In the genomic region with DNA sequence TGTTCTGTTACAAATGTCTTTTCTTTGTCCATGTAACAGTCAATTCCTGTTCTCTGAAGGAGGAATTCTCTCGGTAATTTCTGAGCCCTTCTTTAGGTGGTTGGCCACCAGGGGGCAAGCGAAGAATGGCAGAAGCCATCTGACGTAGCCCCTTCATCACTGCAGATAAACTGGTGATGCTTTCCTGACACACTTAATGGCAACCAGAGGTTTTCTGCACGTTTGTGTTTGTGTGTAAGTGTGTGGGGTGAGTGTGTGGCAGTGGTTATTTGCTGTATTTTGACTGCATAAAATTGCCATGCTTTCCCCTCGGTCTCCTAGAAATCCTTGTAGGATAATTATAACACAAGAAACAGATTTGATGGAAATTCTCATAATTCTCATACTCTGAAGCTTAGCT, we compare ENCODE assay signal across 8 cellular contexts.
DNase-seq lines count a peak whose midpoint lies in the region; ATAC-seq, FAIRE-seq and TF ChIP-seq lines count a peak whose summit lies in the region.

No MANE protein-coding gene starts in this region.

- TF ChIP-seq POLR2A in testis (IDR thresholded peaks at IDR 0.05), result no peak

- H4K20me1 ChIP-seq in PC-3 (ENCODE audit: low read length), result no peaks in the 10 kb centered on the region

- H3K4ac ChIP-seq in neuronal stem cell (ENCODE audit: low read length), result no peak overlapping the region

- no peak overlapping the region for H2BK120ac ChIP-seq in neuronal stem cell (ENCODE audit: low read depth, low read length)

- FAIRE-seq in GM18507 (lab: Jason Lieb, UNC), result peak; percentile 82

- H3K27me3 ChIP-seq in PC-3 (ENCODE audit: low read length) (peaks cover 9% of the 10 kb centered on the region), neuronal stem cell (ENCODE audit: control insufficient read depth in 3 of 3, insufficient read depth in 3 of 3, low read depth in 1 of 3, low read length in 3 of 3) (no peaks in the 10 kb centered on the region), testis (no peaks in the 10 kb centered on the region)

- no peak overlapping the region for H3K27ac ChIP-seq in PC-3 (ENCODE audit: low read length)
- H3K27ac ChIP-seq in neuronal stem cell (replicated peaks; ENCODE audit: low read length), result no peak overlapping the region
- H3K27ac ChIP-seq in testis, result no peak overlapping the region

- no peak overlapping the region for H3K4me3 ChIP-seq in PC-3 (ENCODE audit: low read length)
- no peak overlapping the region for H3K4me3 ChIP-seq in fibroblast of pulmonary artery (replicated peaks; ENCODE audit: low read depth, low read length)
- no peak overlapping the region for H3K4me3 ChIP-seq in neuronal stem cell (ENCODE audit: low read length in 2 of 2)
- H3K4me3 ChIP-seq in testis, result no peak overlapping the region

- H3K9me3 ChIP-seq in PC-3 (ENCODE audit: low read length) (no peaks in the 10 kb centered on the region), neuronal stem cell (replicated peaks in 1 of 2; ENCODE audit: control insufficient read depth in 2 of 2, insufficient read depth in 1 of 2, low read depth in 1 of 2, low read length in 2 of 2) (no peaks in the 10 kb centered on the region), testis (no peaks in the 10 kb centered on the region)

- TF ChIP-seq CTCF in PC-3 (conservative IDR thresholded peaks at IDR 0.05; ENCODE audit: low read depth, low read length), result peak; percentile 82
- TF ChIP-seq CTCF in fibroblast of pulmonary artery (IDR thresholded peaks at IDR 0.05; ENCODE audit: low read length, missing control alignments), result peak; percentile 88
- peak; percentile 86 to 91 (median 87) for TF ChIP-seq CTCF in testis (IDR thresholded peaks at IDR 0.05)

- H3K18ac ChIP-seq in neuronal stem cell (ENCODE audit: low read length), result no peak overlapping the region

- no TSS peak for BruUV-seq in PC-3 (replicated peaks; lab: Mats Ljungman, UMichigan)

- H2BK5ac ChIP-seq in neuronal stem cell (ENCODE audit: low read length), result no peak overlapping the region

- peak; percentile 77 for ATAC-seq in PC-3

- CTCF ChIA-PET in PC-3 (lab: Charles Lee), result no interaction called here

- no peak overlapping the region for H3K14ac ChIP-seq in neuronal stem cell (ENCODE audit: low read length)

- no peak overlapping the region for H2AK5ac ChIP-seq in neuronal stem cell (ENCODE audit: low read depth, low read length)

- DNase-seq in AG08395 (ENCODE audit: low spot score), result peak; percentile 74
- DNase-seq in GM18507 (ENCODE audit: extremely low spot score, insufficient read length, low read depth), result peak; percentile 39
- peak; percentile 52 for DNase-seq in HPDE6-E6E7 (ENCODE audit: extremely low spot score)
- DNase-seq in PC-3, result peak; percentile 82
- peak; percentile 73 to 77 for DNase-seq in activated T-cell treated with anti-CD3 and anti-CD28 coated beads, Interleukin-2, amount 50 U/mL, for 48 hours
- DNase-seq in fibroblast of pulmonary artery (ENCODE audit: low read depth), result peak; percentile 86
- peak; percentile 77 for DNase-seq in neuronal stem cell (ENCODE audit: low spot score)
- DNase-seq in testis, result peak; percentile 91

- H3K36me3 ChIP-seq in PC-3 (ENCODE audit: low read depth, low read length) (no peaks in the 10 kb centered on the region), neuronal stem cell (replicated peaks in 1 of 2; ENCODE audit: control insufficient read depth in 2 of 2, insufficient read depth in 2 of 2, low read length in 2 of 2) (no peaks in the 10 kb centered on the region), testis (ENCODE audit: low read depth, missing control alignments) (no peaks in the 10 kb centered on the region)

- POLR2A ChIA-PET in PC-3 (lab: Charles Lee; ENCODE audit: unreplicated experiment), result no interaction called here

- H3K79me2 ChIP-seq in PC-3 (ENCODE audit: low read length), result no peaks in the 10 kb centered on the region

- H2AFZ ChIP-seq in PC-3 (ENCODE audit: low read length) (no peak overlapping the region), neuronal stem cell (ENCODE audit: low read length) (peak overlapping the region; percentile 48)

- intact Hi-C loops in PC-3 (cut with micrococcal nuclease) (loop anchor here (1.0 kb wide), 3 partner anchors 260 to 411 kb away; no protein-coding TSS in a partner anchor), testis (cut with DNase I; ENCODE audit: low total_unique reads) (no loop called here)

- H3K4me1 ChIP-seq in PC-3 (ENCODE audit: insufficient read depth, low read length) (no peaks in the 10 kb centered on the region), neuronal stem cell (ENCODE audit: control insufficient read depth in 2 of 2, insufficient read depth in 1 of 2, low read depth in 1 of 2, low read length in 2 of 2) (no peaks in the 10 kb centered on the region), testis (no peaks in the 10 kb centered on the region)

- no peak overlapping the region for H4K91ac ChIP-seq in neuronal stem cell (ENCODE audit: low read depth, low read length, poor library complexity)

- H3K9me2 ChIP-seq in PC-3 (replicated peaks; ENCODE audit: low read length), result no peaks in the 10 kb centered on the region

- no peak overlapping the region for H4K8ac ChIP-seq in neuronal stem cell (ENCODE audit: low read depth, low read length)

- no peak overlapping the region for H3K23ac ChIP-seq in neuronal stem cell (ENCODE audit: low read depth, low read length, poor library complexity)

- H3F3A ChIP-seq in PC-3 (ENCODE audit: low read length, unreplicated experiment), result no peaks in the 10 kb centered on the region

- H2BK12ac ChIP-seq in neuronal stem cell (ENCODE audit: low read length), result no peak overlapping the region

- no peak overlapping the region for H3K4me2 ChIP-seq in PC-3 (ENCODE audit: low read length)
- H3K4me2 ChIP-seq in neuronal stem cell (ENCODE audit: insufficient read depth, low read length, poor library complexity, severe bottlenecking), result no peak overlapping the region

- no peak overlapping the region for H3K9ac ChIP-seq in PC-3 (ENCODE audit: low read length)
- no peak overlapping the region for H3K9ac ChIP-seq in neuronal stem cell (ENCODE audit: low read depth, low read length, poor library complexity)

- H2BK15ac ChIP-seq in neuronal stem cell (ENCODE audit: low read length), result no peak overlapping the region

- WGBS in neuronal stem cell (ENCODE audit: extremely low coverage in 2 of 2, insufficient read length in 2 of 2, insufficient replicate concordance in 1 of 2), 2 donors, result no CpG with 5 or more reads among the region's 5 CpGs
- 36% methylated on average over 5 of the region's 5 CpGs for WGBS in testis, 2 donors

- H3K79me1 ChIP-seq in neuronal stem cell (ENCODE audit: low read depth, low read length), result no peaks in the 10 kb centered on the region

Comparison
In these comparisons a context has a peak if more than half of its experiments do, and no peak if none do; other contexts are left out.
1. DNase-seq: peak in every context shown above with its lines; median percentile 91 in testis; 86 in fibroblast of pulmonary artery; 82 in PC-3; 77 in neuronal stem cell; 75 in activated T-cell treated with anti-CD3 and anti-CD28 coated beads, Interleukin-2, amount 50 U/mL, for 48 hours; 74 in AG08395; 52 in HPDE6-E6E7; 39 in GM18507.